In genomic region chr10:121598261-121599249, GRCh38 we compare ENCODE assay signal across 8 cellular contexts. TPM values are rescaled to one million over a fixed set of nuclear protein-coding genes. Genes with fewer than 3 reads are reported as not detected.
DNase-seq lines count a peak whose midpoint lies in the region; ATAC-seq, FAIRE-seq and TF ChIP-seq lines count a peak whose summit lies in the region.

TSS of gene FGFR2 (minus strand) at chr10:121598444. CDS start at chr10:121593817, 4,627 bp downstream.

- no peak within 1 kb of the TSS for H3K27ac Mint-ChIP-seq in effector memory CD8-positive, alpha-beta T cell

- H3K4me1 Mint-ChIP-seq in effector memory CD8-positive, alpha-beta T cell (ENCODE audit: low read depth in 2 of 2): peaks cover 5 to 9% of the 10 kb centered on the region in 2 donors

- intact Hi-C loops in lower leg skin (cut with DNase I; ENCODE audit: low total_unique reads): no loop called here
- intact Hi-C loops in stomach (cut with DNase I; ENCODE audit: low total_unique reads): no loop called here

- ATAC-seq in HG03565 (IDR thresholded peaks at IDR 0.05; ENCODE audit: unreplicated experiment) (peak; percentile 53), RWPE2 (ENCODE audit: low read depth) (peak; percentile 92)
- peak; percentile 87 for ATAC-seq in effector memory CD8-positive, alpha-beta T cell (replicated peaks)

- H3K27me3 Mint-ChIP-seq in effector memory CD8-positive, alpha-beta T cell: peaks cover 32 to 54% of the 10 kb centered on the region in 2 donors

- DNase-seq in GM19239 (ENCODE audit: insufficient read length, low spot score) (peak; percentile 83), RWPE2 (ENCODE audit: low spot score) (peak; percentile 77), lower leg skin (ENCODE audit: low spot score in 2 of 2) (peak; percentile 51 to 95), stomach (peak; percentile 87), NCI-H2081 treated with DMSO at 0.1 percent for 48 hours (lab: John Stamatoyannopoulos, UW) (no peak)
- DNase-seq in effector memory CD8-positive, alpha-beta T cell: peak in 2 of 3 experiments; percentile 19 to 23

- no peaks in the 10 kb centered on the region for H3K9me3 ChIP-seq in RWPE2 (ENCODE audit: severe bottlenecking)
- H3K9me3 ChIP-seq in stomach: no peaks in the 10 kb centered on the region

- TF ChIP-seq CTCF in C4-2B (conservative IDR thresholded peaks at IDR 0.05) (no peak), RWPE2 (IDR thresholded peaks at IDR 0.05; ENCODE audit: poor library complexity, severe bottlenecking) (no peak), lower leg skin (IDR thresholded peaks at IDR 0.05) (no peak), stomach (IDR thresholded peaks at IDR 0.05) (no peak)

- no peak for TF ChIP-seq EP300 in stomach (IDR thresholded peaks at IDR 0.05)

- H3K27ac ChIP-seq in C4-2B (peak within 1 kb of the TSS; percentile 56), RWPE2 (ENCODE audit: poor library complexity, severe bottlenecking) (peak within 1 kb of the TSS; percentile 6), stomach (peak within 1 kb of the TSS; percentile 77 to 86 (median 86))

- no peak for FAIRE-seq in GM19239 (lab: Jason Lieb, UNC)

- H3K27me3 ChIP-seq in RWPE2 (ENCODE audit: insufficient read depth, poor library complexity, severe bottlenecking) (no peaks in the 10 kb centered on the region), stomach (peaks cover 0 to 74% (median 27%) of the 10 kb centered on the region in 3 donors)

- 2 to 3% methylated on average over 15 to 25 of the region's 92 CpGs for WGBS in lower leg skin, 2 donors
- WGBS in stomach, 5 donors: 0 to 2% (median 1%) methylated on average over 30 to 92 of the region's 92 CpGs

- TF ChIP-seq POLR2A in lower leg skin (IDR thresholded peaks at IDR 0.05) (no peak), stomach (IDR thresholded peaks at IDR 0.05) (no peak)

- H3K36me3 Mint-ChIP-seq in effector memory CD8-positive, alpha-beta T cell (ENCODE audit: insufficient read depth): no peaks in the 10 kb centered on the region

- peaks cover 0 to 2% of the 10 kb centered on the region in 2 donors for H3K9me3 Mint-ChIP-seq in effector memory CD8-positive, alpha-beta T cell

- H3K4me3 ChIP-seq in RWPE2 (ENCODE audit: severe bottlenecking) (peak within 1 kb of the TSS; percentile 64), lower leg skin (ENCODE audit: low read depth, poor library complexity, severe bottlenecking) (peak within 1 kb of the TSS; percentile 34), stomach (peak within 1 kb of the TSS; percentile 50 to 74 (median 62))

- no peaks in the 10 kb centered on the region for H3K4me1 ChIP-seq in RWPE2 (ENCODE audit: insufficient read depth, poor library complexity, severe bottlenecking)
- H3K4me1 ChIP-seq in stomach: peaks cover 12 to 46% (median 32%) of the 10 kb centered on the region in 4 donors

- no peaks in the 10 kb centered on the region for H3K36me3 ChIP-seq in RWPE2 (ENCODE audit: low read depth)
- no peaks in the 10 kb centered on the region for H3K36me3 ChIP-seq in stomach

- peak within 1 kb of the TSS; percentile 44 to 49 for H3K4me3 Mint-ChIP-seq in effector memory CD8-positive, alpha-beta T cell

RNA-seq across cellular contexts. Expression of gene FGFR2, which starts in this region (rescaled TPM):
- total RNA-seq in lower leg skin (100 to 1,000 TPM; 123 to 179 (median 148) TPM), stomach (100 to 1,000 TPM in 1 of 5 donors, 10 to 100 TPM in 4; 17.1 to 170 (median 65.0) TPM)
- polyA plus RNA-seq in stomach: 10 to 100 TPM in 1 of 3 donors, 1 to 10 TPM in 2; 3.9 to 18.3 (median 5.0) TPM

Comparison
In these comparisons a context has a peak if more than half of its experiments do, and no peak if none do; other contexts are left out.
1. H3K27ac ChIP-seq: peak in every context shown above with its lines; median percentile 86 in stomach; 56 in C4-2B; 6 in RWPE2.